29 cellular contexts compared by ENCODE assay signal in the genomic region with DNA sequence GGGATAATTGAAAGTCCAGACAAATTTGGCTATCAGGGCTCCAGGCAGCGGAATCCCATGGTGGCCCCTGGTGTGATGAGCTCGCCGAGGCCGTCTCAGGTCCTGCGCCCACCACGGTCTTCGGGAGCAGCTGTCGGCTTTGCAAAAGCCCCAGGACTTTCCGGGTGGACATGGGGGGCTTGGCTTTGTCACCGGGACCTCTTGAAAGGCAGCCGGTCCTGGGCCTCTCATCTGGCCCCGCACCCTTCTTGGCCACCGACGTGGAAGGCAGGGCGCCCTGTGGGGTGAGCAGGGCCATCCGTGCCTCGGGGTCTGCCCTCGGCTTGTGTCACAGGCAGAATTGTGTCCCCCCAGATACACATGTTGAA.
"Had no signal": no experiment of that assay in that cellular context is flagged by ENCODE, and none has a peak within 500 bp of the region (broad histone marks: within the 10 kb centered on the region; RNA-seq: fewer than 3 reads in every experiment).

No MANE protein-coding gene starts in this region.

- H3K4me1 Mint-ChIP-seq: activated CD4-positive, alpha-beta T cell treated with anti-CD3 and anti-CD28 coated beads, Interleukin-2, amount 10 ng/mL, durations not matched to agents 24 days and 14 days; activated naive CD4-positive, alpha-beta T cell treated with anti-CD3 and anti-CD28 coated beads, Interleukin-2, amount 50 U/mL, for 24 hours; activated naive CD8-positive, alpha-beta T cell treated with anti-CD3 and anti-CD28 coated beads, Interleukin-2, amount 10 ng/mL, durations not matched to agents 7 days and 5 days had no signal

- H3K27ac Mint-ChIP-seq: activated CD4-positive, alpha-beta T cell treated with anti-CD3 and anti-CD28 coated beads, Interleukin-2, amount 10 ng/mL, durations not matched to agents 24 days and 14 days; activated CD8-positive, alpha-beta T cell treated with anti-CD3 and anti-CD28 coated beads, Interleukin-2, amount 10 ng/mL, durations not matched to agents 7 days and 5 days; activated naive CD4-positive, alpha-beta T cell treated with anti-CD3 and anti-CD28 coated beads, Interleukin-2, amount 50 U/mL, for 24 hours; activated naive CD8-positive, alpha-beta T cell treated with anti-CD3 and anti-CD28 coated beads, Interleukin-2, amount 10 ng/mL, durations not matched to agents 7 days and 5 days; activated T-cell treated with anti-CD3 and anti-CD28 coated beads, Interleukin-2, amount 50 U/mL, for 24 hours; activated T-helper 2 cell treated with anti-CD3 and anti-CD28 coated beads, Interferon-gamma antibody, Interleukin-2, Interleukin-4, amounts not matched to agents 10 μg/mL and 5 μg/mL and 100 μg/mL, durations not matched to agents 14 hours and 24 hours and 36 hours; brain had no signal

- ATAC-seq: activated CD8-positive, alpha-beta T cell treated with anti-CD3 and anti-CD28 coated beads, Interleukin-2, amount 10 ng/mL, durations not matched to agents 7 days and 5 days; PC-3 had no signal

- H3K9me3 ChIP-seq: adrenal gland, Peyer's patch, SJCRH30 had no signal

- DNase-seq: activated CD4-positive, alpha-beta T cell treated with anti-CD3 and anti-CD28 coated beads, Interleukin-2, amount 10 ng/mL, durations not matched to agents 24 days and 14 days; activated CD4-positive, alpha-beta T cell treated with anti-CD3 and anti-CD28 coated beads, Interleukin-2, amount 50 U/mL, for 4 hours; activated CD8-positive, alpha-beta T cell treated with anti-CD3 and anti-CD28 coated beads, Interleukin-2, amount 10 ng/mL, durations not matched to agents 7 days and 5 days; activated gamma-delta T cell; activated naive CD4-positive, alpha-beta T cell treated with Interleukin-2 at 50 U/mL for 16 hours; activated naive CD8-positive, alpha-beta T cell treated with anti-CD3 and anti-CD28 coated beads, Interleukin-2, amount 10 ng/mL, durations not matched to agents 7 days and 5 days; activated T-cell treated with anti-CD3 and anti-CD28 coated beads, Interleukin-2, amount 50 U/mL, for 24 hours; adrenal gland; NCI-H1092 treated with DMSO at 0.1 percent for 48 hours; NCI-H1417; NCI-H146; NCI-H187; NCI-H2029 treated with DMSO at 0.1 percent for 48 hours; NCI-H2107; NCI-H2171; NCI-H510A; NCI-H526; NCI-H748 treated with DMSO at 0.1 percent for 48 hours; NK-92 treated with Interleukin-12 subunit alpha and Interleukin-12 subunit beta, amount 100 ng/mL, for 24 hours; PC-3; Peyer's patch; RPMI8226; SHP77; SJCRH30; T1000 had no signal

- H3K27ac ChIP-seq: adrenal gland, Peyer's patch, SJCRH30, SK-N-MC had no signal

- H3K4me1 ChIP-seq: adrenal gland, Peyer's patch, SJCRH30 had no signal

- H3K4me3 ChIP-seq: adrenal gland, Peyer's patch, SJCRH30, SK-N-MC had no signal

- H3K36me3 ChIP-seq: adrenal gland, Peyer's patch, SJCRH30 had no signal

- H3K27me3 Mint-ChIP-seq: activated CD4-positive, alpha-beta T cell treated with anti-CD3 and anti-CD28 coated beads, Interleukin-2, amount 10 ng/mL, durations not matched to agents 24 days and 14 days; activated naive CD4-positive, alpha-beta T cell treated with anti-CD3 and anti-CD28 coated beads, Interleukin-2, amount 50 U/mL, for 24 hours; activated naive CD8-positive, alpha-beta T cell treated with anti-CD3 and anti-CD28 coated beads, Interleukin-2, amount 10 ng/mL, durations not matched to agents 7 days and 5 days; activated T-cell treated with anti-CD3 and anti-CD28 coated beads, Interleukin-2, amount 50 U/mL, for 24 hours had no signal

- H3K4me3 Mint-ChIP-seq: activated CD4-positive, alpha-beta T cell treated with anti-CD3 and anti-CD28 coated beads, Interleukin-2, amount 10 ng/mL, durations not matched to agents 24 days and 14 days; activated CD8-positive, alpha-beta T cell treated with anti-CD3 and anti-CD28 coated beads, Interleukin-2, amount 10 ng/mL, durations not matched to agents 7 days and 5 days; activated naive CD4-positive, alpha-beta T cell treated with anti-CD3 and anti-CD28 coated beads, Interleukin-2, amount 50 U/mL, for 24 hours; activated naive CD8-positive, alpha-beta T cell treated with anti-CD3 and anti-CD28 coated beads, Interleukin-2, amount 10 ng/mL, durations not matched to agents 7 days and 5 days; activated T-cell treated with anti-CD3 and anti-CD28 coated beads, Interleukin-2, amount 50 U/mL, for 24 hours; brain had no signal

- H3K36me3 Mint-ChIP-seq: activated naive CD4-positive, alpha-beta T cell treated with anti-CD3 and anti-CD28 coated beads, Interleukin-2, amount 50 U/mL, for 24 hours; activated naive CD8-positive, alpha-beta T cell treated with anti-CD3 and anti-CD28 coated beads, Interleukin-2, amount 10 ng/mL, durations not matched to agents 7 days and 5 days; brain had no signal

- H3K9me3 Mint-ChIP-seq: activated naive CD4-positive, alpha-beta T cell treated with anti-CD3 and anti-CD28 coated beads, Interleukin-2, amount 50 U/mL, for 24 hours; activated naive CD8-positive, alpha-beta T cell treated with anti-CD3 and anti-CD28 coated beads, Interleukin-2, amount 10 ng/mL, durations not matched to agents 7 days and 5 days had no signal

- H3K27me3 ChIP-seq: adrenal gland, Peyer's patch had no signal
